Comparison of ENCODE assay signal across 8 cellular contexts in genomic region chr9:112705773-112706427, GRCh38. TPM values are rescaled to one million over a fixed set of nuclear protein-coding genes. Genes with fewer than 3 reads are reported as not detected.
DNase-seq lines count a peak whose midpoint lies in the region; ATAC-seq, FAIRE-seq and TF ChIP-seq lines count a peak whose summit lies in the region.

No MANE protein-coding gene starts in this region.

- intact Hi-C loops in MCF 10A (cut with micrococcal nuclease) (no loop called here), breast epithelium (cut with DNase I; ENCODE audit: low total_unique reads) (no loop called here)

- no peak for ATAC-seq in activated T-helper 17 cell treated with anti-CD3 and anti-CD28 coated beads, Interleukin-2, amount 50 U/mL, for 72 hours (replicated peaks)
- ATAC-seq in upper lobe of left lung (ENCODE audit: low FRiP score in 2 of 2) (peak in 1 of 2 donors; percentile 68), GM19324 (IDR thresholded peaks at IDR 0.05; ENCODE audit: low FRiP score, unreplicated experiment) (no peak), GM21447 (IDR thresholded peaks at IDR 0.05; ENCODE audit: unreplicated experiment) (no peak)

- peaks cover 25% of the 10 kb centered on the region for H3K36me3 Mint-ChIP-seq in MCF 10A (ENCODE audit: insufficient read depth, unreplicated experiment)
- H3K36me3 Mint-ChIP-seq in activated T-helper 17 cell treated with anti-CD3 and anti-CD28 coated beads, Interleukin-2, amount 50 U/mL, for 72 hours (ENCODE audit: low read depth), result peaks cover 61% of the 10 kb centered on the region

- 48 to 51% methylated on average over 6 of the region's 6 CpGs for WGBS in upper lobe of left lung, 2 donors

- H3K27ac ChIP-seq in breast epithelium (no peak overlapping the region), upper lobe of left lung (no peak overlapping the region)

- TF ChIP-seq POLR2A in breast epithelium (IDR thresholded peaks at IDR 0.05) (no peak), upper lobe of left lung (IDR thresholded peaks at IDR 0.05) (no peak)

- H3K4me3 ChIP-seq in breast epithelium (no peak overlapping the region), upper lobe of left lung (no peak overlapping the region)

- H3K36me3 ChIP-seq in breast epithelium (no peaks in the 10 kb centered on the region), upper lobe of left lung (peaks cover 0 to 3% (median 1%) of the 10 kb centered on the region in 4 donors)

- no peaks in the 10 kb centered on the region for H3K27me3 Mint-ChIP-seq in MCF 10A (ENCODE audit: insufficient read depth, unreplicated experiment)
- no peaks in the 10 kb centered on the region for H3K27me3 Mint-ChIP-seq in activated T-helper 17 cell treated with anti-CD3 and anti-CD28 coated beads, Interleukin-2, amount 50 U/mL, for 72 hours

- POLR2A ChIA-PET in MCF 10A (lab: Yijun Ruan, JAX), result no interaction called here

- BruUV-seq in MCF 10A (replicated peaks; lab: Mats Ljungman, UMichigan), result no TSS peak

- H3K4me1 ChIP-seq in breast epithelium, result no peaks in the 10 kb centered on the region
- peaks cover 0 to 5% (median 3%) of the 10 kb centered on the region in 4 donors for H3K4me1 ChIP-seq in upper lobe of left lung

- peaks cover 11% of the 10 kb centered on the region for H3K4me1 Mint-ChIP-seq in MCF 10A (ENCODE audit: insufficient read depth, unreplicated experiment)
- peaks cover 25% of the 10 kb centered on the region for H3K4me1 Mint-ChIP-seq in activated T-helper 17 cell treated with anti-CD3 and anti-CD28 coated beads, Interleukin-2, amount 50 U/mL, for 72 hours

- H3K27ac Mint-ChIP-seq in MCF 10A (ENCODE audit: low read depth, unreplicated experiment), result no peak overlapping the region
- H3K27ac Mint-ChIP-seq in activated T-helper 17 cell treated with anti-CD3 and anti-CD28 coated beads, Interleukin-2, amount 50 U/mL, for 72 hours, result peak overlapping the region; percentile 20

- CTCF ChIA-PET in MCF 10A (lab: Yijun Ruan, JAX), result interaction anchor here (0.7 to 1.6 kb wide), 3 partner anchors 114 to 289 kb away, joined by 3 to 5 read pairs (median 3); no protein-coding TSS in a partner anchor

- DNase-seq in MCF 10A (ENCODE audit: unreplicated experiment), result peak; percentile 27
- no peak for DNase-seq in breast epithelium (ENCODE audit: low spot score in 2 of 2)
- DNase-seq in inferior parietal cortex (ENCODE audit: extremely low spot score), result peak; percentile 72
- peak in 1 of 2 donors; percentile 36 for DNase-seq in upper lobe of left lung
- DNase-seq in RCC 7860 (ENCODE audit: low spot score), result no peak

- no peak for TF ChIP-seq CTCF in MCF 10A (IDR thresholded peaks at IDR 0.05; ENCODE audit: unreplicated experiment)
- TF ChIP-seq CTCF in breast epithelium (IDR thresholded peaks at IDR 0.05), result no peak
- TF ChIP-seq CTCF in upper lobe of left lung (IDR thresholded peaks at IDR 0.05), result peak in 5 of 6 experiments; percentile 17 to 46 (median 38)

- no peaks in the 10 kb centered on the region for H3K9me3 Mint-ChIP-seq in MCF 10A (ENCODE audit: unreplicated experiment)
- H3K9me3 Mint-ChIP-seq in activated T-helper 17 cell treated with anti-CD3 and anti-CD28 coated beads, Interleukin-2, amount 50 U/mL, for 72 hours, result no peaks in the 10 kb centered on the region

- H3K9me3 ChIP-seq in breast epithelium, result no peaks in the 10 kb centered on the region
- H3K9me3 ChIP-seq in upper lobe of left lung, result no peaks in the 10 kb centered on the region

- FAIRE-seq in RCC 7860 (lab: Jason Lieb, UNC), result no peak

- no peak for TF ChIP-seq EP300 in upper lobe of left lung (IDR thresholded peaks at IDR 0.05)

- H3K27me3 ChIP-seq in breast epithelium (no peaks in the 10 kb centered on the region), upper lobe of left lung (no peaks in the 10 kb centered on the region)

- H3K4me3 Mint-ChIP-seq in MCF 10A (ENCODE audit: unreplicated experiment), result no peak overlapping the region
- H3K4me3 Mint-ChIP-seq in activated T-helper 17 cell treated with anti-CD3 and anti-CD28 coated beads, Interleukin-2, amount 50 U/mL, for 72 hours, result no peak overlapping the region

RNA-seq across cellular contexts. Expression of gene INIP, which starts 12.0 kb away (rescaled TPM):
- total RNA-seq in MCF 10A (2022) (28.0 and 33.5 TPM in 2 replicates), breast epithelium (10 to 100 TPM; 21.0 to 25.6 (median 21.9) TPM), upper lobe of left lung (10 to 100 TPM in 5 of 6 donors, 1 to 10 TPM in 1; 6.1 to 35.6 (median 19.3) TPM)
- total RNA-seq in activated T-helper 17 cell treated with anti-CD3 and anti-CD28 coated beads, Interleukin-2, amount 50 U/mL, for 72 hours, result 10 to 100 TPM; 30.7 to 34.6 TPM

RNA-seq across cellular contexts. Expression of gene SNX30, which starts 44.7 kb away (rescaled TPM):
- total RNA-seq in MCF 10A (2022), result 9.0 and 9.6 TPM in 2 replicates
- total RNA-seq in breast epithelium, result 10 to 100 TPM; 15.2 to 18.7 (median 16.4) TPM
- total RNA-seq in activated T-helper 17 cell treated with anti-CD3 and anti-CD28 coated beads, Interleukin-2, amount 50 U/mL, for 72 hours, result 1 to 10 TPM; 3.5 to 7.2 TPM
- 10 to 100 TPM; 46.9 to 80.1 (median 72.2) TPM for total RNA-seq in upper lobe of left lung

Comparison
In these comparisons a context has a peak if more than half of its experiments do, and no peak if none do; other contexts are left out.
1. DNase-seq: peak in MCF 10A (single experiment) and inferior parietal cortex (single experiment); none in breast epithelium (0 of 2) and RCC 7860 (single experiment).
2. CTCF ChIP-seq: peak in upper lobe of left lung (5 of 6); none in MCF 10A (single experiment) and breast epithelium (0 of 3).